In the genomic region with DNA sequence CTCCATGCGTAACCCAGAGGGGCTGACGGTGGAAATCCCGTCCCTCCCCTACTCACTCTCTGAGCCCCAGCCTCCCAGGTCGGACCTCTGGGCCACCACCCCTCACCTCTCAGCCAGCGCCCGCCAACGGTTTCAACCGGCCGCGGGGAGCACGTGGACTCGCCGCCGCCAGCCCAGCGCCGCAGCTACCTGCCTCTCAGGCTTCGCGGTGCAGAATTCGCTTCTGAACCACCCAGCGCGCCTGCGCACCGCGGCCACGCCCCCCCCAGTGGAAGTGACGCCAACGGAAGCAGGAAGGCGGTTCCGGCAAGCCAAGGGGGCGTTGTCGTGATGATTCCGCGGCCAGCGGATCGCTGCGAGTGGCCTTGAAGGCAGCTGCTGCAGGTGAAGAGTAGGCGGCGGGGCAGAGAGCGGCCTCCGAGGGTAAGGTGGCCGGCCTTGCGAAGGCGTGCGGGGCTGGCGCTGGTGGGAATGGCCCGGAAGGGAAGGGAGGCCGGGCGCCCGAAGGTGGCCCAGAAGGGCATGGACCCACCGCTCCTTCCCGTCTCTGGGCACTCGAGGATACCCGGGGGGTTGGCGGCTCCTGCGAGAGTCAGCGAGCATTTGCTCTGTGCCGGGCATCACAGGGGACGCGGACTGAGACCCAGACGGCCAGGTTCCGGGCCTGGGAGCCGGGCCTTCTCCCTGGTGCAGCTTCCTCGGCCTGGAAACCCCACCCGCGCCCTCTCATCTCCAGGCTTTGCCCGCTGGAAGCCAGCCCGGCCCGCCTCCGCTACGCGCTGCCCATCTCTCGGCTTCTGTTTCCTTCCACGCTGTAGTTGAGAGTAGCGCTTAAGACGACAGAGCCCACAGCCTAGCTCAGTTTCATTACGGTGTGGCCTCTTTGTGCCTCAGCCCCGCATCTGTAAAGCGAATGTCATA, we compare ENCODE assay signal across 1 cellular context.
TF ChIP-seq lines count a peak whose summit lies in the region.

A gene with protein sequence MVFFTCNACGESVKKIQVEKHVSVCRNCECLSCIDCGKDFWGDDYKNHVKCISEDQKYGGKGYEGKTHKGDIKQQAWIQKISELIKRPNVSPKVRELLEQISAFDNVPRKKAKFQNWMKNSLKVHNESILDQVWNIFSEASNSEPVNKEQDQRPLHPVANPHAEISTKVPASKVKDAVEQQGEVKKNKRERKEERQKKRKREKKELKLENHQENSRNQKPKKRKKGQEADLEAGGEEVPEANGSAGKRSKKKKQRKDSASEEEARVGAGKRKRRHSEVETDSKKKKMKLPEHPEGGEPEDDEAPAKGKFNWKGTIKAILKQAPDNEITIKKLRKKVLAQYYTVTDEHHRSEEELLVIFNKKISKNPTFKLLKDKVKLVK (minus strand): TSS at position 225 of the 921 bp plus-strand sequence. CDS start 6,412 bp downstream, outside the sequence.
A gene with protein sequence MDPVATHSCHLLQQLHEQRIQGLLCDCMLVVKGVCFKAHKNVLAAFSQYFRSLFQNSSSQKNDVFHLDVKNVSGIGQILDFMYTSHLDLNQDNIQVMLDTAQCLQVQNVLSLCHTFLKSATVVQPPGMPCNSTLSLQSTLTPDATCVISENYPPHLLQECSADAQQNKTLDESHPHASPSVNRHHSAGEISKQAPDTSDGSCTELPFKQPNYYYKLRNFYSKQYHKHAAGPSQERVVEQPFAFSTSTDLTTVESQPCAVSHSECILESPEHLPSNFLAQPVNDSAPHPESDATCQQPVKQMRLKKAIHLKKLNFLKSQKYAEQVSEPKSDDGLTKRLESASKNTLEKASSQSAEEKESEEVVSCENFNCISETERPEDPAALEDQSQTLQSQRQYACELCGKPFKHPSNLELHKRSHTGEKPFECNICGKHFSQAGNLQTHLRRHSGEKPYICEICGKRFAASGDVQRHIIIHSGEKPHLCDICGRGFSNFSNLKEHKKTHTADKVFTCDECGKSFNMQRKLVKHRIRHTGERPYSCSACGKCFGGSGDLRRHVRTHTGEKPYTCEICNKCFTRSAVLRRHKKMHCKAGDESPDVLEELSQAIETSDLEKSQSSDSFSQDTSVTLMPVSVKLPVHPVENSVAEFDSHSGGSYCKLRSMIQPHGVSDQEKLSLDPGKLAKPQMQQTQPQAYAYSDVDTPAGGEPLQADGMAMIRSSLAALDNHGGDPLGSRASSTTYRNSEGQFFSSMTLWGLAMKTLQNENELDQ (plus strand): TSS at position 322 of the 921 bp plus-strand sequence. CDS start 9,695 bp downstream, outside the sequence.

TF ChIP-seq in HepG2, 621 proteins besides CTCF, POLR2A, EP300 and RAD21 (continued from another document and continues in another):
- TF ChIP-seq RFX3 (CRISPR knock-in tag; IDR thresholded peaks at IDR 0.05) = 0 out of 2 replicates have a peak, but pooled peaks have one; percentile 20
- TF ChIP-seq, protein P1, sequence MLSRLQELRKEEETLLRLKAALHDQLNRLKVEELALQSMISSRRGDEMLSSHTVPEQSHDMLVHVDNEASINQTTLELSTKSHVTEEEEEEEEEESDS (CRISPR knock-in tag; IDR thresholded peaks at IDR 0.05; ENCODE audit: borderline replicate concordance) = no peak; the same call in 1 of the 2 replicates
- TF ChIP-seq MTF1 (CRISPR knock-in tag; IDR thresholded peaks at IDR 0.05) = no peak
- no peak for TF ChIP-seq ZNF260 (CRISPR knock-in tag; IDR thresholded peaks at IDR 0.05; ENCODE audit: borderline replicate concordance, low read depth)
- TF ChIP-seq MYNN (CRISPR knock-in tag; IDR thresholded peaks at IDR 0.05; ENCODE audit: low read depth) = 0 out of 2 replicates have a peak, but pooled peaks have one; percentile 37
- TF ChIP-seq MBD4 (IDR thresholded peaks at IDR 0.05; ENCODE audit: borderline replicate concordance, low read length) = no peak
- TF ChIP-seq AHR (CRISPR knock-in tag; IDR thresholded peaks at IDR 0.05) = no peak
- TF ChIP-seq ZFP82 (CRISPR knock-in tag; IDR thresholded peaks at IDR 0.05; ENCODE audit: borderline replicate concordance) = peak; percentile 92; the same call in 1 of the 2 replicates
- no peak for TF ChIP-seq PHF21A (CRISPR knock-in tag; IDR thresholded peaks at IDR 0.05)
- TF ChIP-seq, protein P2, sequence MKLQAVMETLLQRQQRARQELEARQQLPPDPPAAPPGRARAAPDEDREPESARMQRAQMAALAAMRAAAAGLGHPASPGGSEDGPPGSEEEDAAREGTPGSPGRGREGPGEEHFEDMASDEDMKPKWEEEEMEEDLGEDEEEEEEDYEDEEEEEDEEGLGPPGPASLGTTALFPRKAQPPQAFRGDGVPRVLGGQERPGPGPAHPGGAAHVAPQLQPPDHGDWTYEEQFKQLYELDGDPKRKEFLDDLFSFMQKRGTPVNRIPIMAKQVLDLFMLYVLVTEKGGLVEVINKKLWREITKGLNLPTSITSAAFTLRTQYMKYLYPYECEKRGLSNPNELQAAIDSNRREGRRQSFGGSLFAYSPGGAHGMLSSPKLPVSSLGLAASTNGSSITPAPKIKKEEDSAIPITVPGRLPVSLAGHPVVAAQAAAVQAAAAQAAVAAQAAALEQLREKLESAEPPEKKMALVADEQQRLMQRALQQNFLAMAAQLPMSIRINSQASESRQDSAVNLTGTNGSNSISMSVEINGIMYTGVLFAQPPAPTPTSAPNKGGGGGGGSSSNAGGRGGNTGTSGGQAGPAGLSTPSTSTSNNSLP (IDR thresholded peaks at IDR 0.05; ENCODE audit: low read depth, low read length) = no peak
- TF ChIP-seq ZNF850 (CRISPR knock-in tag; conservative IDR thresholded peaks at IDR 0.05) = 0 out of 2 replicates have a peak, but pooled peaks have one; percentile 70
- TF ChIP-seq ZNF598 (CRISPR knock-in tag; IDR thresholded peaks at IDR 0.05; ENCODE audit: borderline replicate concordance) = 0 out of 2 replicates have a peak, but pooled peaks have one; percentile 58
- TF ChIP-seq CHD2 (IDR thresholded peaks at IDR 0.05; ENCODE audit: low read depth, low read length) = no peak
- TF ChIP-seq EED (CRISPR knock-in tag; IDR thresholded peaks at IDR 0.05) = 0 out of 2 replicates have a peak, but pooled peaks have one; percentile 46
- TF ChIP-seq, protein P3, sequence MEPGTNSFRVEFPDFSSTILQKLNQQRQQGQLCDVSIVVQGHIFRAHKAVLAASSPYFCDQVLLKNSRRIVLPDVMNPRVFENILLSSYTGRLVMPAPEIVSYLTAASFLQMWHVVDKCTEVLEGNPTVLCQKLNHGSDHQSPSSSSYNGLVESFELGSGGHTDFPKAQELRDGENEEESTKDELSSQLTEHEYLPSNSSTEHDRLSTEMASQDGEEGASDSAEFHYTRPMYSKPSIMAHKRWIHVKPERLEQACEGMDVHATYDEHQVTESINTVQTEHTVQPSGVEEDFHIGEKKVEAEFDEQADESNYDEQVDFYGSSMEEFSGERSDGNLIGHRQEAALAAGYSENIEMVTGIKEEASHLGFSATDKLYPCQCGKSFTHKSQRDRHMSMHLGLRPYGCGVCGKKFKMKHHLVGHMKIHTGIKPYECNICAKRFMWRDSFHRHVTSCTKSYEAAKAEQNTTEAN (CRISPR knock-in tag; conservative IDR thresholded peaks at IDR 0.05) = no peak
- no peak for TF ChIP-seq U2AF1 (optimal IDR thresholded peaks at IDR 0.05; ENCODE audit: low read depth, low read length)
- peak; percentile 56; the same call in 1 of the 2 replicates for TF ChIP-seq NR2C2 (CRISPR knock-in tag; IDR thresholded peaks at IDR 0.05; ENCODE audit: borderline replicate concordance)
- TF ChIP-seq HOXA5 (CRISPR knock-in tag; IDR thresholded peaks at IDR 0.05) = peak; percentile 86; the same call in 1 of the 2 replicates
- peak; percentile 59 for TF ChIP-seq AGO1 (IDR thresholded peaks at IDR 0.05; ENCODE audit: low read depth, low read length, poor library complexity, severe bottlenecking)
- TF ChIP-seq, protein P4, sequence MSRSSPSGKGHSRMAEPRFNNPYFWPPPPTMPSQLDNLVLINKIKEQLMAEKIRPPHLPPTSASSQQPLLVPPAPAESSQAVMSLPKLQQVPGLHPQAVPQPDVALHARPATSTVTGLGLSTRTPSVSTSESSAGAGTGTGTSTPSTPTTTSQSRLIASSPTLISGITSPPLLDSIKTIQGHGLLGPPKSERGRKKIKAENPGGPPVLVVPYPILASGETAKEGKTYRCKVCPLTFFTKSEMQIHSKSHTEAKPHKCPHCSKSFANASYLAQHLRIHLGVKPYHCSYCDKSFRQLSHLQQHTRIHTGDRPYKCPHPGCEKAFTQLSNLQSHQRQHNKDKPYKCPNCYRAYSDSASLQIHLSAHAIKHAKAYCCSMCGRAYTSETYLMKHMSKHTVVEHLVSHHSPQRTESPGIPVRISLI (CRISPR knock-in tag; IDR thresholded peaks at IDR 0.05; ENCODE audit: borderline replicate concordance) = no peak
- 0 out of 2 replicates have a peak, but pooled peaks have one; percentile 20 for TF ChIP-seq TP53 (CRISPR knock-in tag; conservative IDR thresholded peaks at IDR 0.05)
- TF ChIP-seq CHD4 (IDR thresholded peaks at IDR 0.05; ENCODE audit: borderline replicate concordance, low read length) = no peak
- TF ChIP-seq IKZF1 (IDR thresholded peaks at IDR 0.05) = no peak
- no peak for TF ChIP-seq SIX1 (CRISPR knock-in tag; IDR thresholded peaks at IDR 0.05; ENCODE audit: borderline replicate concordance)
- no peak for TF ChIP-seq CBFB (CRISPR knock-in tag; IDR thresholded peaks at IDR 0.05)
- no peak for TF ChIP-seq PAX8 (CRISPR knock-in tag; IDR thresholded peaks at IDR 0.05; ENCODE audit: borderline replicate concordance)
- TF ChIP-seq REXO4 (CRISPR knock-in tag; IDR thresholded peaks at IDR 0.05; ENCODE audit: borderline replicate concordance) = no peak
- TF ChIP-seq CREM (IDR thresholded peaks at IDR 0.05) = peak; percentile 71
- TF ChIP-seq CREM (CRISPR knock-in tag; IDR thresholded peaks at IDR 0.05) = no peak
- no peak for TF ChIP-seq NFIB (CRISPR knock-in tag; IDR thresholded peaks at IDR 0.05; ENCODE audit: borderline replicate concordance)
- 0 out of 2 replicates have a peak, but pooled peaks have one; percentile 22 for TF ChIP-seq CEBPG (CRISPR knock-in tag; IDR thresholded peaks at IDR 0.05)
- peak; percentile 52 for TF ChIP-seq IKZF4 (CRISPR knock-in tag; IDR thresholded peaks at IDR 0.05; ENCODE audit: borderline replicate concordance, low read depth, not compliant biosample characterization)
- no peak for TF ChIP-seq GFI1 (CRISPR knock-in tag; IDR thresholded peaks at IDR 0.05; ENCODE audit: borderline replicate concordance)
- TF ChIP-seq, protein P5, sequence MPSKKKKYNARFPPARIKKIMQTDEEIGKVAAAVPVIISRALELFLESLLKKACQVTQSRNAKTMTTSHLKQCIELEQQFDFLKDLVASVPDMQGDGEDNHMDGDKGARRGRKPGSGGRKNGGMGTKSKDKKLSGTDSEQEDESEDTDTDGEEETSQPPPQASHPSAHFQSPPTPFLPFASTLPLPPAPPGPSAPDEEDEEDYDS (CRISPR knock-in tag; IDR thresholded peaks at IDR 0.05) = peak; percentile 74
- TF ChIP-seq ESRRA (CRISPR knock-in tag; IDR thresholded peaks at IDR 0.05; ENCODE audit: low read depth) = no peak
- 0 out of 2 replicates have a peak, but pooled peaks have one; percentile 37 for TF ChIP-seq MTF2 (CRISPR knock-in tag; IDR thresholded peaks at IDR 0.05; ENCODE audit: borderline replicate concordance)
- no peak for TF ChIP-seq NFE2 (CRISPR knock-in tag; IDR thresholded peaks at IDR 0.05)
- TF ChIP-seq, protein P6, sequence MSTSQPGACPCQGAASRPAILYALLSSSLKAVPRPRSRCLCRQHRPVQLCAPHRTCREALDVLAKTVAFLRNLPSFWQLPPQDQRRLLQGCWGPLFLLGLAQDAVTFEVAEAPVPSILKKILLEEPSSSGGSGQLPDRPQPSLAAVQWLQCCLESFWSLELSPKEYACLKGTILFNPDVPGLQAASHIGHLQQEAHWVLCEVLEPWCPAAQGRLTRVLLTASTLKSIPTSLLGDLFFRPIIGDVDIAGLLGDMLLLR (CRISPR knock-in tag; IDR thresholded peaks at IDR 0.05) = peak; percentile 99
- TF ChIP-seq ZNF577 (CRISPR knock-in tag; IDR thresholded peaks at IDR 0.05; ENCODE audit: borderline replicate concordance, low read depth) = no peak
- TF ChIP-seq SUZ12 (IDR thresholded peaks at IDR 0.05; ENCODE audit: low read depth, low read length) = no peak
- TF ChIP-seq, protein P7, sequence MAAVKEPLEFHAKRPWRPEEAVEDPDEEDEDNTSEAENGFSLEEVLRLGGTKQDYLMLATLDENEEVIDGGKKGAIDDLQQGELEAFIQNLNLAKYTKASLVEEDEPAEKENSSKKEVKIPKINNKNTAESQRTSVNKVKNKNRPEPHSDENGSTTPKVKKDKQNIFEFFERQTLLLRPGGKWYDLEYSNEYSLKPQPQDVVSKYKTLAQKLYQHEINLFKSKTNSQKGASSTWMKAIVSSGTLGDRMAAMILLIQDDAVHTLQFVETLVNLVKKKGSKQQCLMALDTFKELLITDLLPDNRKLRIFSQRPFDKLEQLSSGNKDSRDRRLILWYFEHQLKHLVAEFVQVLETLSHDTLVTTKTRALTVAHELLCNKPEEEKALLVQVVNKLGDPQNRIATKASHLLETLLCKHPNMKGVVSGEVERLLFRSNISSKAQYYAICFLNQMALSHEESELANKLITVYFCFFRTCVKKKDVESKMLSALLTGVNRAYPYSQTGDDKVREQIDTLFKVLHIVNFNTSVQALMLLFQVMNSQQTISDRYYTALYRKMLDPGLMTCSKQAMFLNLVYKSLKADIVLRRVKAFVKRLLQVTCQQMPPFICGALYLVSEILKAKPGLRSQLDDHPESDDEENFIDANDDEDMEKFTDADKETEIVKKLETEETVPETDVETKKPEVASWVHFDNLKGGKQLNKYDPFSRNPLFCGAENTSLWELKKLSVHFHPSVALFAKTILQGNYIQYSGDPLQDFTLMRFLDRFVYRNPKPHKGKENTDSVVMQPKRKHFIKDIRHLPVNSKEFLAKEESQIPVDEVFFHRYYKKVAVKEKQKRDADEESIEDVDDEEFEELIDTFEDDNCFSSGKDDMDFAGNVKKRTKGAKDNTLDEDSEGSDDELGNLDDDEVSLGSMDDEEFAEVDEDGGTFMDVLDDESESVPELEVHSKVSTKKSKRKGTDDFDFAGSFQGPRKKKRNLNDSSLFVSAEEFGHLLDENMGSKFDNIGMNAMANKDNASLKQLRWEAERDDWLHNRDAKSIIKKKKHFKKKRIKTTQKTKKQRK (IDR thresholded peaks at IDR 0.05; ENCODE audit: low read length) = no peak
- no peak for TF ChIP-seq ZNF883 (CRISPR knock-in tag; IDR thresholded peaks at IDR 0.05; ENCODE audit: not compliant biosample characterization)
- TF ChIP-seq ZNF326 (CRISPR knock-in tag; IDR thresholded peaks at IDR 0.05; ENCODE audit: borderline replicate concordance) = no peak
- TF ChIP-seq SOX5 (CRISPR knock-in tag; IDR thresholded peaks at IDR 0.05; ENCODE audit: borderline replicate concordance) = peak; percentile 10; the same call in 1 of the 2 replicates
